Comparison of ENCODE assay signal across 8 cellular contexts in genomic region chr14:70640938-70641547, GRCh38. TPM values are rescaled to one million over a fixed set of nuclear protein-coding genes. Genes with fewer than 3 reads are reported as not detected.
DNase-seq lines count a peak whose midpoint lies in the region; ATAC-seq and TF ChIP-seq lines count a peak whose summit lies in the region.

No MANE protein-coding gene starts in this region.

- H3K27me3 ChIP-seq in adipocyte (replicated peaks; ENCODE audit: control insufficient read depth, insufficient read depth, low read length) (peaks cover 64% of the 10 kb centered on the region), gastrocnemius medialis (peaks cover 0 to 4% (median 0%) of the 10 kb centered on the region in 3 donors)

- CTCF ChIA-PET in RWPE1 (lab: Yijun Ruan, JAX) = interaction anchor here (0.6 to 0.8 kb wide), 2 partner anchors 11 to 97 kb away, joined by 4 to 6 read pairs; no protein-coding TSS in a partner anchor

- in situ Hi-C loops in gastrocnemius medialis (cut with MboI; ENCODE audit: low sequenced_read_pairs in 4 of 4) = no loop called here

- peak; percentile 66 to 72 for TF ChIP-seq POLR2A in gastrocnemius medialis (IDR thresholded peaks at IDR 0.05)

- DNase-seq in COLO668 (lab: John Stamatoyannopoulos, UW; ENCODE audit: unreplicated experiment) (peak; percentile 85), RWPE1 (ENCODE audit: low spot score) (peak; percentile 60), adipocyte (ENCODE audit: low read depth) (no peak), gastrocnemius medialis (peak; percentile 78 to 91)

- H3K9me3 ChIP-seq in adipocyte (ENCODE audit: control insufficient read depth, low read length) (peaks cover 6% of the 10 kb centered on the region), gastrocnemius medialis (no peaks in the 10 kb centered on the region)

- no peak overlapping the region for H3K9ac ChIP-seq in adipocyte (ENCODE audit: low read length)

- H3K4me1 ChIP-seq in adipocyte (ENCODE audit: control insufficient read depth, insufficient read depth, low read length) (peaks cover 4% of the 10 kb centered on the region), gastrocnemius medialis (peaks cover 16 to 18% of the 10 kb centered on the region in 2 donors)

- intact Hi-C loops in gastrocnemius medialis (cut with DNase I; ENCODE audit: low total_unique reads) = loop anchor here (1.0 to 10.0 kb wide), 5 partner anchors 22 to 264 kb away; partner anchors contain the start of genes MAP3K9, MED6 and PCNX1

- POLR2A ChIA-PET in RWPE1 (lab: Yijun Ruan, JAX; ENCODE audit: low non-redundant PET) = no interaction called here

- peak overlapping the region; percentile 66 for H3K4me3 ChIP-seq in adipocyte (ENCODE audit: low read length)
- peak overlapping the region; percentile 86 for H3K4me3 ChIP-seq in iPS-11a (ENCODE audit: low read depth, low read length)
- peak overlapping the region; percentile 68 to 78 (median 73) for H3K4me3 ChIP-seq in gastrocnemius medialis

- ATAC-seq in GM19438 (IDR thresholded peaks at IDR 0.05; ENCODE audit: low read depth, unreplicated experiment) (peak; percentile 55), HG03469 (IDR thresholded peaks at IDR 0.05; ENCODE audit: unreplicated experiment) (peak; percentile 34), gastrocnemius medialis (peak; percentile 93 to 95), GM18519 (IDR thresholded peaks at IDR 0.05; ENCODE audit: low FRiP score, unreplicated experiment) (no peak)

- H3K27ac ChIP-seq in RWPE1 = no peak overlapping the region
- H3K27ac ChIP-seq in gastrocnemius medialis = peak overlapping the region; percentile 84 to 91 (median 88)

- TF ChIP-seq CTCF in RWPE1 (conservative IDR thresholded peaks at IDR 0.05; ENCODE audit: low read depth) (no peak), gastrocnemius medialis (IDR thresholded peaks at IDR 0.05 in 4 of 5, conservative IDR thresholded peaks at IDR 0.05 in 1 of 5) (no peak)

- no peaks in the 10 kb centered on the region for H3K36me3 ChIP-seq in adipocyte (ENCODE audit: control insufficient read depth, insufficient read depth, low read length, severe bottlenecking)
- no peaks in the 10 kb centered on the region for H3K36me3 ChIP-seq in gastrocnemius medialis

RNA-seq across cellular contexts. Expression of gene TTC9, which starts 0.7 kb away (rescaled TPM):
- total RNA-seq in gastrocnemius medialis = 10 to 100 TPM in 1 of 4 donors, 1 to 10 TPM in 3; 4.4 to 10.8 (median 9.1) TPM

RNA-seq across cellular contexts. Expression of gene MED6, which starts 40.6 kb away (rescaled TPM):
- 10 to 100 TPM; 13.9 to 25.0 (median 20.2) TPM for total RNA-seq in gastrocnemius medialis
